ENCODE assay signal across 15 cellular contexts in the genomic region with DNA sequence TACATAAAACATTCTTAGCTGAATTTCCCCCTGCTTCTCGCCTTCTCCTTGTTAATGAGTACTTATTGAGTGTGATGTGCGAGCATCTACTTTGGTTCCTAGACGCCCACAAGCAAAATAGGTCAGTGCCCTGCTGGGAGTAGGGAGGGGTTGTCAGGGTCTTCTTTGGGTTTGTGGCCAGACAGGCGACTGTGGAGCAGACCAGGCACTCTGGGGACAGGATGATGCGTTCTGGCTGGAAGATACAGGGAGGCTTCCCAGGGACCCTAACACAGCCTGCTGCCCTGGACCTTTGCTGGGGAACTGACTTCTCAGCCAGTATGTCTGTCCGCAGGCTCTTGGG.
A peak's percentile ranks its signal among the peaks of the same experiment; 100 is the strongest.
DNase-seq lines count a peak whose midpoint lies in the region; ATAC-seq, FAIRE-seq and TF ChIP-seq lines count a peak whose summit lies in the region.
"Had no signal": no experiment of that assay in that cellular context is flagged by ENCODE, and none has a peak within 500 bp of the region (broad histone marks: within the 10 kb centered on the region; RNA-seq: fewer than 3 reads in every experiment).

No MANE protein-coding gene starts in this region.

- intact Hi-C loops in heart left ventricle (cut with DNase I): no loop called here
- intact Hi-C loops in Right ventricle myocardium superior (cut with DNase I): no loop called here
- intact Hi-C loops in tibial artery (cut with DNase I; ENCODE audit: low total_unique reads): no loop called here

- H3K4me3 ChIP-seq in heart left ventricle: peak overlapping the region in 1 of 12 donors; percentile 28
- peak overlapping the region in 1 of 2 donors; percentile 28 for H3K4me3 ChIP-seq in tibial artery
- H3K4me3 ChIP-seq: body of pancreas, upper lobe of right lung had no signal

- TF ChIP-seq CTCF in heart left ventricle (IDR thresholded peaks at IDR 0.05) (no peak), tibial artery (IDR thresholded peaks at IDR 0.05) (no peak)

- H3K9me3 ChIP-seq in heart left ventricle (no peaks in the 10 kb centered on the region), tibial artery (no peaks in the 10 kb centered on the region)
- H3K9me3 ChIP-seq: body of pancreas, upper lobe of right lung had no signal

- no peak overlapping the region for H3K27ac Mint-ChIP-seq in naive B cell
- H3K27ac Mint-ChIP-seq: effector memory CD8-positive, alpha-beta T cell had no signal

- peak overlapping the region in 5 of 8 donors; percentile 11 to 45 (median 39) for H3K4me3 Mint-ChIP-seq in naive B cell
- H3K4me3 Mint-ChIP-seq: effector memory CD8-positive, alpha-beta T cell had no signal

- H3K27me3 Mint-ChIP-seq in naive B cell: no peaks in the 10 kb centered on the region
- H3K27me3 Mint-ChIP-seq: effector memory CD8-positive, alpha-beta T cell had no signal

- no peaks in the 10 kb centered on the region for H3K36me3 ChIP-seq in heart left ventricle
- no peaks in the 10 kb centered on the region for H3K36me3 ChIP-seq in tibial artery
- H3K36me3 ChIP-seq: upper lobe of right lung had no signal

- WGBS in heart left ventricle, 4 donors: 77 to 90% (median 82%) methylated on average over 5 to 6 of the region's 6 CpGs

- H3K4me1 ChIP-seq in heart left ventricle: peaks cover 0 to 46% (median 22%) of the 10 kb centered on the region in 12 donors
- peaks cover 0 to 33% (median 11%) of the 10 kb centered on the region in 4 donors for H3K4me1 ChIP-seq in tibial artery
- H3K4me1 ChIP-seq: body of pancreas had no signal

- TF ChIP-seq POLR2A in heart left ventricle (IDR thresholded peaks at IDR 0.05) (no peak), GM12892 (IDR thresholded peaks at IDR 0.05; ENCODE audit: low read depth, low read length) (no peak)

- H3K27ac ChIP-seq in heart left ventricle (peak overlapping the region in 10 of 12 donors; percentile 26 to 70 (median 52)), tibial artery (peak overlapping the region; percentile 25 to 42)
- H3K27ac ChIP-seq: upper lobe of right lung had no signal

- peak in 2 of 4 donors; percentile 6 to 13 for ATAC-seq in heart left ventricle
- no peak for ATAC-seq in Right ventricle myocardium superior (ENCODE audit: poor library complexity)
- ATAC-seq in naive B cell (ENCODE audit: low read depth in 2 of 2): no peak
- no peak for ATAC-seq in HG02970 (IDR thresholded peaks at IDR 0.05; ENCODE audit: low FRiP score, unreplicated experiment)
- ATAC-seq: effector memory CD8-positive, alpha-beta T cell had no signal

- H3K27me3 ChIP-seq in heart left ventricle: no peaks in the 10 kb centered on the region
- H3K27me3 ChIP-seq in tibial artery: no peaks in the 10 kb centered on the region
- H3K27me3 ChIP-seq: body of pancreas, upper lobe of right lung had no signal

- FAIRE-seq in GM12892 (lab: Jason Lieb, UNC): no peak
- FAIRE-seq: keratinocyte had no signal

- peaks cover 26 to 55% (median 46%) of the 10 kb centered on the region in 3 donors for H3K4me1 Mint-ChIP-seq in naive B cell

- H3K9me3 Mint-ChIP-seq in naive B cell: no peaks in the 10 kb centered on the region
- H3K9me3 Mint-ChIP-seq: effector memory CD8-positive, alpha-beta T cell had no signal

- H3K36me3 Mint-ChIP-seq in naive B cell: peaks cover 6 to 7% of the 10 kb centered on the region in 2 donors

- DNase-seq in heart left ventricle: no peak
- no peak for DNase-seq in Right ventricle myocardium superior
- peak; percentile 5 for DNase-seq in brain pericyte (ENCODE audit: low read depth, low spot score)
- DNase-seq in naive B cell: no peak
- DNase-seq in tibial artery: no peak
- DNase-seq in GM12892 (ENCODE audit: insufficient read length): no peak
- DNase-seq in midbrain (lab: John Stamatoyannopoulos, UW): no peak
- DNase-seq: 8988T; activated effector memory CD4-positive, alpha-beta T cell treated with anti-CD3 and anti-CD28 coated beads, Interleukin-2, amount 50 U/mL, for 16 hours; effector memory CD8-positive, alpha-beta T cell; stimulated activated CD8-positive, alpha-beta memory T cell treated with anti-CD3 and anti-CD28 coated beads, Interleukin-4, amount 100 ng/mL, for 48 hours had no signal
